Comparison of ENCODE assay signal across 14 cellular contexts in the genomic region with DNA sequence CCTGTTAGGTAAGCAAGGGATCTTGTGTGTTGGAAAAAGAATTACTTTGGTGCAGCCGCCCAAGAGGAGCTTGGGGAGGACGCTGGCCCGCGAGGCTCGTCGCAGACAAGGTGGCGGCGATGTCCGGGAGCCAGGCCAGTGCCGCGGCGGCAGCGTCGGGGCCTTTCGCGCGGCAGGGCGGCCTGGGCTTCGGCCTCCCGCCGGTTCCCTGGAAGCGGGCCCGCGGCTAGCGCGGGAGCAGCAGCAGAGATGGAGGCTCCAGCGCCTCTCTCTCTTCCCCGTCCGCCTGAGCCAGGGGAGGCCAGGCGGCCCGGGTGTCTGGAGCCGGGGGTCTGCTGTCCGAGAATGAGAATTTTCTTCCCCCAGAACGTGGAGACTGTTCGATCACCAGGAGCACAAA.
DNase-seq lines count a peak whose midpoint lies in the region; ATAC-seq and TF ChIP-seq lines count a peak whose summit lies in the region.
"Had no signal": no experiment of that assay in that cellular context is flagged by ENCODE, and none has a peak within 500 bp of the region (broad histone marks: within the 10 kb centered on the region; RNA-seq: fewer than 3 reads in every experiment).

No MANE protein-coding gene starts in this region.

- peak overlapping the region; percentile 58 for H3K56ac ChIP-seq in IMR-90 (ENCODE audit: extremely low read depth, insufficient read depth, low read length)

- peak overlapping the region; percentile 97 for H2BK120ac ChIP-seq in IMR-90 (ENCODE audit: low read depth, low read length)

- H3K79me1 ChIP-seq in IMR-90 (ENCODE audit: low read depth in 1 of 2, low read length in 2 of 2): no peaks in the 10 kb centered on the region

- H3K4me2 ChIP-seq in IMR-90 (ENCODE audit: low read depth, low read length): peak overlapping the region; percentile 87

- peak overlapping the region; percentile 43; the same call in 1 of the 2 replicates for H2AK5ac ChIP-seq in IMR-90 (ENCODE audit: low read depth, low read length)

- H2BK15ac ChIP-seq in IMR-90 (ENCODE audit: low read depth, low read length): peak overlapping the region; percentile 74; the same call in 2 of the 3 replicates

- H3K4me1 ChIP-seq in IMR-90 (ENCODE audit: control insufficient read depth, insufficient read depth, low read length): peaks cover 4% of the 10 kb centered on the region; the same call in 1 of the 2 replicates
- H3K4me1 ChIP-seq in endodermal cell (ENCODE audit: control insufficient read depth, insufficient read depth, low read length): no peaks in the 10 kb centered on the region
- no peaks in the 10 kb centered on the region for H3K4me1 ChIP-seq in stomach smooth muscle (ENCODE audit: control insufficient read depth, insufficient read depth, low read length)

- H3K4me1 Mint-ChIP-seq in endodermal cell: peaks cover 17% of the 10 kb centered on the region

- 21% methylated on average over 11 of the region's 35 CpGs; no CpG with 5 or more reads in 1 of the 2 experiments for WGBS in IMR-90 (ENCODE audit: extremely low coverage in 2 of 2, insufficient read length in 1 of 2), 2 experiments
- WGBS in endodermal cell (ENCODE audit: insufficient coverage in 1 of 2, insufficient read length in 1 of 2), 2 experiments: 90 to 95% methylated on average over 16 to 35 of the region's 35 CpGs

- H2AK9ac ChIP-seq in IMR-90 (replicated peaks; ENCODE audit: low read depth, low read length, poor library complexity): peak overlapping the region; percentile 70

- POLR2A ChIA-PET in IMR-90 (lab: Charles Lee; ENCODE audit: unreplicated experiment): no interaction called here

- peak overlapping the region; percentile 81 for H3K27ac ChIP-seq in IMR-90 (ENCODE audit: insufficient read depth, low read length)
- H3K27ac ChIP-seq in endodermal cell (ENCODE audit: low read depth, low read length): no peak overlapping the region
- H3K27ac ChIP-seq in stomach smooth muscle (ENCODE audit: low read length): no peak overlapping the region

- peak overlapping the region; percentile 88 for H3K9ac ChIP-seq in IMR-90 (ENCODE audit: low read depth, low read length)
- H3K9ac ChIP-seq in endodermal cell (ENCODE audit: extremely low read depth, low read length, poor library complexity, severe bottlenecking): no peak overlapping the region
- H3K9ac ChIP-seq in stomach smooth muscle (ENCODE audit: low read length in 2 of 2): no peak overlapping the region

- peak overlapping the region; percentile 93 for H4K91ac ChIP-seq in IMR-90 (ENCODE audit: insufficient read depth, low read depth, low read length)

- no TSS peak for BruUV-seq in IMR-90 (replicated peaks; lab: Mats Ljungman, UMichigan)

- peak overlapping the region; percentile 77 for H3K14ac ChIP-seq in IMR-90 (replicated peaks; ENCODE audit: low read depth, low read length)

- in situ Hi-C loops in IMR-90 (cut with MboI; ENCODE audit: low sequenced_read_pairs): no loop called here

- no peaks in the 10 kb centered on the region; the same call in 1 of the 2 replicates for H3K9me3 ChIP-seq in IMR-90 (ENCODE audit: control insufficient read depth, insufficient read depth, low read length)
- H3K9me3 ChIP-seq in endodermal cell (ENCODE audit: control insufficient read depth, low read length): no peaks in the 10 kb centered on the region
- H3K9me3 ChIP-seq in stomach smooth muscle (ENCODE audit: control insufficient read depth in 2 of 2, low read length in 2 of 2): no peaks in the 10 kb centered on the region

- H3K18ac ChIP-seq in IMR-90 (ENCODE audit: low read depth, low read length): peak overlapping the region; percentile 96

- peak overlapping the region; percentile 100 for H4K5ac ChIP-seq in IMR-90 (ENCODE audit: low read depth, low read length)

- TF ChIP-seq RAD21 in IMR-90 (IDR thresholded peaks at IDR 0.05; ENCODE audit: low read length): no peak

- no peaks in the 10 kb centered on the region for H4K20me1 ChIP-seq in IMR-90 (ENCODE audit: insufficient read depth, low read length)

- TF ChIP-seq POLR2A in IMR-90 (IDR thresholded peaks at IDR 0.05; ENCODE audit: low read depth, low read length): no peak

- ATAC-seq in IMR-90 (ENCODE audit: low read depth): peak; percentile 35
- no peak for ATAC-seq in HG02981 (IDR thresholded peaks at IDR 0.05; ENCODE audit: unreplicated experiment)
- ATAC-seq: activated CD8-positive, alpha-beta T cell treated with anti-CD3 and anti-CD28 coated beads for 36 hours had no signal

- H3K4ac ChIP-seq in IMR-90 (ENCODE audit: low read depth, low read length): peak overlapping the region; percentile 91

- H3K27me3 Mint-ChIP-seq in endodermal cell (ENCODE audit: insufficient read depth): peaks cover 24% of the 10 kb centered on the region

- H3K27ac Mint-ChIP-seq in endodermal cell: no peak overlapping the region
- H3K27ac Mint-ChIP-seq: activated CD8-positive, alpha-beta T cell treated with anti-CD3 and anti-CD28 coated beads for 36 hours; activated T-helper 2 cell treated with anti-CD3 and anti-CD28 coated beads, Interferon-gamma antibody, Interleukin-2, Interleukin-4, amounts not matched to agents 10 μg/mL and 5 μg/mL and 100 μg/mL, durations not matched to agents 14 hours and 24 hours and 36 hours; progenitor cell of endocrine pancreas had no signal

- H3K9me1 ChIP-seq in IMR-90 (ENCODE audit: insufficient read depth, low read length): no peaks in the 10 kb centered on the region

- no peak overlapping the region for H3K4me3 Mint-ChIP-seq in endodermal cell
- H3K4me3 Mint-ChIP-seq: activated CD8-positive, alpha-beta T cell treated with anti-CD3 and anti-CD28 coated beads for 36 hours had no signal

- TF ChIP-seq CTCF in IMR-90 (conservative IDR thresholded peaks at IDR 0.05; ENCODE audit: low read depth, low read length): no peak
- no peak for TF ChIP-seq CTCF in endodermal cell (conservative IDR thresholded peaks at IDR 0.05)
- no peak for TF ChIP-seq CTCF in kidney epithelial cell (IDR thresholded peaks at IDR 0.05; ENCODE audit: insufficient read depth, low read length, poor library complexity, severe bottlenecking)

- no peaks in the 10 kb centered on the region for H3K36me3 Mint-ChIP-seq in endodermal cell (ENCODE audit: low read depth)

- H4K8ac ChIP-seq in IMR-90 (ENCODE audit: low read depth in 2 of 2, low read length in 2 of 2): peak overlapping the region; percentile 86 to 97

- H2BK20ac ChIP-seq in IMR-90 (ENCODE audit: low read depth, low read length): peak overlapping the region; percentile 89

- peak overlapping the region; percentile 94 for H2AFZ ChIP-seq in IMR-90 (replicated peaks; ENCODE audit: low read length, poor library complexity)

- CTCF ChIA-PET in IMR-90 (lab: Yijun Ruan, JAX): no interaction called here

- H3K23ac ChIP-seq in IMR-90 (ENCODE audit: low read depth, low read length): peak overlapping the region; percentile 85

- no peak for DNase-seq in IMR-90
- peak; percentile 70 for DNase-seq in endodermal cell
- DNase-seq in kidney epithelial cell (ENCODE audit: low read depth): no peak
- no peak for DNase-seq in stimulated activated CD4-positive, alpha-beta T cell treated with anti-CD3 and anti-CD28 coated beads, Interleukin-12 subunit alpha, Interleukin-12 subunit beta, amount 100 ng/mL, for 4 hours
- no peak for DNase-seq in NCI-H226
- DNase-seq in DMS53 treated with DMSO at 0.1 percent for 48 hours (lab: John Stamatoyannopoulos, UW; ENCODE audit: unreplicated experiment): no peak
- DNase-seq: activated CD8-positive, alpha-beta T cell treated with anti-CD3 and anti-CD28 coated beads for 36 hours; NCI-H2029; SHP77 treated with DMSO at 0.1 percent for 48 hours; stimulated activated naive CD4-positive, alpha-beta T cell had no signal

- H3K27me3 ChIP-seq in IMR-90 (ENCODE audit: control insufficient read depth, insufficient read depth, low read length) (no peaks in the 10 kb centered on the region), endodermal cell (ENCODE audit: control insufficient read depth, insufficient read depth, low read length, poor library complexity, severe bottlenecking) (no peaks in the 10 kb centered on the region), kidney epithelial cell (ENCODE audit: control insufficient read depth, insufficient read depth, low read length) (peaks cover 3% of the 10 kb centered on the region), stomach smooth muscle (ENCODE audit: control insufficient read depth in 1 of 2, insufficient read depth in 2 of 2, low read length in 2 of 2) (peaks cover 2 to 6% of the 10 kb centered on the region in 2 donors)

- no peaks in the 10 kb centered on the region for H3K36me3 ChIP-seq in IMR-90 (ENCODE audit: control insufficient read depth, insufficient read depth, low read length)
- no peaks in the 10 kb centered on the region for H3K36me3 ChIP-seq in endodermal cell (ENCODE audit: control insufficient read depth, insufficient read depth, low read length)
- no peaks in the 10 kb centered on the region for H3K36me3 ChIP-seq in kidney epithelial cell (ENCODE audit: control insufficient read depth, insufficient read depth, low read length)
- H3K36me3 ChIP-seq in stomach smooth muscle (ENCODE audit: control insufficient read depth in 2 of 2, insufficient read depth in 2 of 2, low read length in 2 of 2): no peaks in the 10 kb centered on the region

- H2BK5ac ChIP-seq in IMR-90 (ENCODE audit: low read depth, low read length, poor library complexity, severe bottlenecking): peak overlapping the region; percentile 90

- intact Hi-C loops in IMR-90 (cut with micrococcal nuclease): no loop called here

- H3K9me3 Mint-ChIP-seq in endodermal cell: no peaks in the 10 kb centered on the region
- H3K9me3 Mint-ChIP-seq: activated CD8-positive, alpha-beta T cell treated with anti-CD3 and anti-CD28 coated beads for 36 hours; activated T-helper 2 cell treated with anti-CD3 and anti-CD28 coated beads, Interferon-gamma antibody, Interleukin-2, Interleukin-4, amounts not matched to agents 10 μg/mL and 5 μg/mL and 100 μg/mL, durations not matched to agents 14 hours and 24 hours and 36 hours had no signal

- H3K4me3 ChIP-seq in IMR-90 (ENCODE audit: insufficient read depth, low read depth, low read length) (peak overlapping the region; percentile 34; the same call in 1 of the 2 replicates), endodermal cell (ENCODE audit: low read length) (no peak overlapping the region), kidney epithelial cell (ENCODE audit: low read depth, low read length) (peak overlapping the region; percentile 13), stomach smooth muscle (ENCODE audit: low read length in 2 of 2) (peak overlapping the region; percentile 43 to 59)

- dilution Hi-C loops in IMR-90 (cut with HindIII; ENCODE audit: low sequenced_read_pairs, unreplicated experiment): no loop called here

TF ChIP-seq in IMR-90, 13 proteins besides CTCF, POLR2A, EP300 and RAD21 (continues in another document):
- TF ChIP-seq CHD1 (IDR thresholded peaks at IDR 0.05; ENCODE audit: low read depth, low read length): no peak
- TF ChIP-seq, protein P1, sequence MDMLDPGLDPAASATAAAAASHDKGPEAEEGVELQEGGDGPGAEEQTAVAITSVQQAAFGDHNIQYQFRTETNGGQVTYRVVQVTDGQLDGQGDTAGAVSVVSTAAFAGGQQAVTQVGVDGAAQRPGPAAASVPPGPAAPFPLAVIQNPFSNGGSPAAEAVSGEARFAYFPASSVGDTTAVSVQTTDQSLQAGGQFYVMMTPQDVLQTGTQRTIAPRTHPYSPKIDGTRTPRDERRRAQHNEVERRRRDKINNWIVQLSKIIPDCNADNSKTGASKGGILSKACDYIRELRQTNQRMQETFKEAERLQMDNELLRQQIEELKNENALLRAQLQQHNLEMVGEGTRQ (IDR thresholded peaks at IDR 0.05; ENCODE audit: low read depth, low read length): no peak
